In genomic region chr11:110298298-110298765, GRCh38 we compare ENCODE assay signal across 17 cellular contexts. TPM values are rescaled to one million over a fixed set of nuclear protein-coding genes. Genes with fewer than 3 reads are reported as not detected.
DNase-seq lines count a peak whose midpoint lies in the region; ATAC-seq and TF ChIP-seq lines count a peak whose summit lies in the region.
"Had no signal": no experiment of that assay in that cellular context is flagged by ENCODE, and none has a peak within 500 bp of the region (broad histone marks: within the 10 kb centered on the region; RNA-seq: fewer than 3 reads in every experiment).

No MANE protein-coding gene starts in this region.

- H3K4me1 Mint-ChIP-seq in Calu3 (ENCODE audit: low read depth, unreplicated experiment), result no peaks in the 10 kb centered on the region
- peaks cover 38% of the 10 kb centered on the region for H3K4me1 Mint-ChIP-seq in neural crest cell
- peaks cover 45% of the 10 kb centered on the region for H3K4me1 Mint-ChIP-seq in nephron progenitor cell

- WGBS in esophagus muscularis mucosa, result 85% methylated on average over 5 of the region's 5 CpGs
- 89 to 94% methylated on average over 5 of the region's 5 CpGs for WGBS in heart right ventricle, 2 donors

- H3K27me3 Mint-ChIP-seq in Calu3 (ENCODE audit: unreplicated experiment), result no peaks in the 10 kb centered on the region
- no peaks in the 10 kb centered on the region for H3K27me3 Mint-ChIP-seq in neural crest cell (ENCODE audit: low read depth)
- peaks cover 2% of the 10 kb centered on the region for H3K27me3 Mint-ChIP-seq in nephron progenitor cell (ENCODE audit: low read depth, poor library complexity)

- H3K9me3 ChIP-seq in esophagus muscularis mucosa (no peaks in the 10 kb centered on the region), heart right ventricle (no peaks in the 10 kb centered on the region)

- no peak for TF ChIP-seq CTCF in Calu3 (IDR thresholded peaks at IDR 0.05; ENCODE audit: unreplicated experiment)
- no peak for TF ChIP-seq CTCF in brain microvascular endothelial cell (IDR thresholded peaks at IDR 0.05; ENCODE audit: low read depth, low read length, missing control alignments)
- TF ChIP-seq CTCF in neural crest cell (conservative IDR thresholded peaks at IDR 0.05), result no peak
- TF ChIP-seq CTCF in esophagus muscularis mucosa (IDR thresholded peaks at IDR 0.05), result no peak
- no peak for TF ChIP-seq CTCF in nephron progenitor cell (IDR thresholded peaks at IDR 0.05)
- no peak for TF ChIP-seq CTCF in heart right ventricle (IDR thresholded peaks at IDR 0.05)

- no peak for TF ChIP-seq POLR2A in esophagus muscularis mucosa (IDR thresholded peaks at IDR 0.05; ENCODE audit: low read depth)

- H3K27ac Mint-ChIP-seq in Calu3 (ENCODE audit: unreplicated experiment) (peak overlapping the region; percentile 50), neural crest cell (ENCODE audit: unreplicated experiment) (no peak overlapping the region), nephron progenitor cell (no peak overlapping the region)
- H3K27ac Mint-ChIP-seq: activated T-helper 1 cell treated with anti-CD3 and anti-CD28 coated beads, Interleukin-12 subunit alpha, Interleukin-12 subunit beta, Interleukin-2, Interleukin-4 antibody, amounts not matched to agents 30 ng/mL and 10 ng/mL and 1 ng/mL, durations not matched to agents 14 hours and 24 hours and 36 hours had no signal

- intact Hi-C loops in Calu3 (cut with micrococcal nuclease; ENCODE audit: unreplicated experiment) (loop anchor here (5.0 kb wide), 1 partner anchor 134 kb away; no protein-coding TSS in a partner anchor), esophagus muscularis mucosa (cut with DNase I) (loop anchor here (5.0 kb wide), 1 partner anchor 79 kb away; no protein-coding TSS in a partner anchor), heart right ventricle (cut with DNase I) (loop anchor here in 6 of 10 donors (5.0 to 10.0 kb wide), 8 partner anchors 46 to 136 kb away; partner anchors contain the start of gene FDX1 (in 3 of the 6))

- H3K36me3 ChIP-seq in brain microvascular endothelial cell (replicated peaks) (peaks cover 4% of the 10 kb centered on the region), esophagus muscularis mucosa (no peaks in the 10 kb centered on the region), heart right ventricle (no peaks in the 10 kb centered on the region)

- no peak overlapping the region for H3K4me3 ChIP-seq in brain microvascular endothelial cell (ENCODE audit: low read depth, low read length)
- H3K4me3 ChIP-seq in esophagus muscularis mucosa, result no peak overlapping the region
- no peak overlapping the region for H3K4me3 ChIP-seq in heart right ventricle

- H3K4me1 ChIP-seq in esophagus muscularis mucosa (peaks cover 28 to 38% (median 31%) of the 10 kb centered on the region in 4 donors), heart right ventricle (peaks cover 4 to 37% (median 27%) of the 10 kb centered on the region in 9 donors)

- no peak for TF ChIP-seq EP300 in esophagus muscularis mucosa (IDR thresholded peaks at IDR 0.05)

- H3K27ac ChIP-seq in brain microvascular endothelial cell (no peak overlapping the region), esophagus muscularis mucosa (replicated peaks in 1 of 4) (no peak overlapping the region), heart right ventricle (no peak overlapping the region)

- H3K4me3 Mint-ChIP-seq in Calu3 (ENCODE audit: low read depth, unreplicated experiment) (no peak overlapping the region), neural crest cell (peak overlapping the region; percentile 86), nephron progenitor cell (no peak overlapping the region)
- H3K4me3 Mint-ChIP-seq: mesothelial cell of epicardium had no signal

- ATAC-seq in GM19328 (IDR thresholded peaks at IDR 0.05; ENCODE audit: unreplicated experiment), result no peak
- no peak for ATAC-seq in heart right ventricle

- BruUV-seq in Calu3 (replicated peaks; lab: Mats Ljungman, UMichigan), result no TSS peak

- no peak for DNase-seq in Calu3
- peak; percentile 96 for DNase-seq in NCI-H226
- peak; percentile 17 for DNase-seq in brain microvascular endothelial cell
- DNase-seq in neural crest cell (ENCODE audit: low read depth, low spot score), result no peak
- DNase-seq in esophagus muscularis mucosa (ENCODE audit: extremely low spot score), result no peak
- no peak for DNase-seq in nephron progenitor cell
- no peak for DNase-seq in heart right ventricle
- DNase-seq: activated CD4-positive, alpha-beta T cell treated with anti-CD3 and anti-CD28 coated beads, Interleukin-2, amount 50 U/mL, for 48 hours; amniotic stem cell; immature natural killer cell; NCI-H146; NCI-H345; small intestine; stimulated activated naive CD4-positive, alpha-beta T cell had no signal

- CTCF ChIA-PET in Calu3 (lab: Charles Lee), result interaction anchor here (0.6 to 1.8 kb wide), 2 partner anchors 30 to 32 kb away, joined by 3 to 5 read pairs; no protein-coding TSS in a partner anchor

- in situ Hi-C loops in brain microvascular endothelial cell (cut with HindIII; ENCODE audit: low pct_ligation_motif_present, low sequenced_read_pairs), result no loop called here

- H3K9me3 Mint-ChIP-seq in Calu3 (ENCODE audit: low read depth, unreplicated experiment) (peaks cover 2% of the 10 kb centered on the region), neural crest cell (peaks cover 2% of the 10 kb centered on the region), nephron progenitor cell (peaks cover 8% of the 10 kb centered on the region)
- H3K9me3 Mint-ChIP-seq: immature natural killer cell, mesothelial cell of epicardium had no signal

- H3K27me3 ChIP-seq in brain microvascular endothelial cell (replicated peaks), result no peaks in the 10 kb centered on the region
- H3K27me3 ChIP-seq in esophagus muscularis mucosa, result no peaks in the 10 kb centered on the region
- no peaks in the 10 kb centered on the region for H3K27me3 ChIP-seq in heart right ventricle

- H3K36me3 Mint-ChIP-seq in Calu3 (ENCODE audit: insufficient read depth, unreplicated experiment) (peaks cover 23% of the 10 kb centered on the region), neural crest cell (ENCODE audit: low read depth) (no peaks in the 10 kb centered on the region), nephron progenitor cell (ENCODE audit: low read depth) (peaks cover 4% of the 10 kb centered on the region)
- H3K36me3 Mint-ChIP-seq: immature natural killer cell, mesothelial cell of epicardium had no signal

RNA-seq across cellular contexts. Expression of gene RDX, which starts 1.9 kb away (rescaled TPM):
- total RNA-seq in Calu3 (2022) (71.8 and 76.8 TPM in 2 replicates), neural crest cell (159 and 167 TPM in 2 replicates), esophagus muscularis mucosa (100 to 1,000 TPM in 1 of 4 donors, 10 to 100 TPM in 3; 86.6 to 105 (median 90.4) TPM), heart right ventricle (100 to 1,000 TPM; 105 to 140 (median 127) TPM)
- polyA plus RNA-seq in heart right ventricle, result 10 to 100 TPM; 28.2 to 85.4 TPM

Comparison
In these comparisons a context has a peak if more than half of its experiments do, and no peak if none do; other contexts are left out.
1. DNase-seq: peak in NCI-H226 (single experiment) and brain microvascular endothelial cell (single experiment); none in Calu3 (single experiment), neural crest cell (single experiment), esophagus muscularis mucosa (single experiment), nephron progenitor cell (single experiment) and heart right ventricle (0 of 2).